ENCODE assay signal across 18 cellular contexts in genomic region chr7:151720297-151720696, GRCh38.
"Had no signal": no experiment of that assay in that cellular context is flagged by ENCODE, and none has a peak within 500 bp of the region (broad histone marks: within the 10 kb centered on the region; RNA-seq: fewer than 3 reads in every experiment).

No MANE protein-coding gene starts in this region.

- H3K9me3 Mint-ChIP-seq: activated CD4-positive, alpha-beta memory T cell treated with anti-CD3 and anti-CD28 coated beads, Interleukin-2, amount 10 ng/mL, durations not matched to agents 7 days and 5 days; activated naive CD8-positive, alpha-beta T cell treated with anti-CD3 and anti-CD28 coated beads, Interleukin-2, amount 10 ng/mL, durations not matched to agents 7 days and 5 days had no signal

- H3K4me3 ChIP-seq: breast epithelium, esophagus squamous epithelium, left lung, right lobe of liver, spleen, upper lobe of right lung had no signal

- H3K27me3 Mint-ChIP-seq: activated CD4-positive, alpha-beta memory T cell treated with anti-CD3 and anti-CD28 coated beads, Interleukin-2, amount 10 ng/mL, durations not matched to agents 7 days and 5 days; activated CD4-positive, alpha-beta T cell treated with anti-CD3 and anti-CD28 coated beads for 36 hours; activated naive CD8-positive, alpha-beta T cell treated with anti-CD3 and anti-CD28 coated beads, Interleukin-2, amount 10 ng/mL, durations not matched to agents 7 days and 5 days had no signal

- H3K4me1 Mint-ChIP-seq: activated CD4-positive, alpha-beta memory T cell treated with anti-CD3 and anti-CD28 coated beads, Interleukin-2, amount 10 ng/mL, durations not matched to agents 7 days and 5 days; activated CD4-positive, alpha-beta T cell treated with anti-CD3 and anti-CD28 coated beads for 36 hours had no signal

- H3K36me3 Mint-ChIP-seq: activated naive CD8-positive, alpha-beta T cell treated with anti-CD3 and anti-CD28 coated beads, Interleukin-2, amount 10 ng/mL, durations not matched to agents 7 days and 5 days had no signal

- H3K4me3 Mint-ChIP-seq: activated CD4-positive, alpha-beta memory T cell treated with anti-CD3 and anti-CD28 coated beads, Interleukin-2, amount 10 ng/mL, durations not matched to agents 7 days and 5 days; activated CD4-positive, alpha-beta T cell treated with anti-CD3 and anti-CD28 coated beads for 36 hours; activated naive CD8-positive, alpha-beta T cell treated with anti-CD3 and anti-CD28 coated beads, Interleukin-2, amount 10 ng/mL, durations not matched to agents 7 days and 5 days had no signal

- H3K9me3 ChIP-seq: breast epithelium, esophagus squamous epithelium, left lung, neutrophil, right lobe of liver, spleen, upper lobe of right lung had no signal

- H3K27ac ChIP-seq: breast epithelium, esophagus squamous epithelium, left lung, neutrophil, upper lobe of right lung had no signal

- H3K27ac Mint-ChIP-seq: activated CD4-positive, alpha-beta memory T cell treated with anti-CD3 and anti-CD28 coated beads, Interleukin-2, amount 10 ng/mL, durations not matched to agents 7 days and 5 days; activated CD4-positive, alpha-beta T cell treated with anti-CD3 and anti-CD28 coated beads for 36 hours; activated naive CD8-positive, alpha-beta T cell treated with anti-CD3 and anti-CD28 coated beads, Interleukin-2, amount 10 ng/mL, durations not matched to agents 7 days and 5 days had no signal

- DNase-seq: activated CD4-positive, alpha-beta memory T cell treated with anti-CD3 and anti-CD28 coated beads, Interleukin-2, amount 10 ng/mL, durations not matched to agents 7 days and 5 days; activated CD4-positive, alpha-beta T cell treated with anti-CD3 and anti-CD28 coated beads for 36 hours; activated gamma-delta T cell treated with Interleukin-2 at 50 U/mL for 16 hours; activated naive CD8-positive, alpha-beta T cell treated with anti-CD3 and anti-CD28 coated beads, Interleukin-2, amount 10 ng/mL, durations not matched to agents 7 days and 5 days; activated T-cell treated with anti-CD3 and anti-CD28 coated beads, Interleukin-2, amount 50 U/mL, for 48 hours; aorta; esophagus squamous epithelium; foreskin fibroblast; islet precursor cell; spleen; stimulated activated CD4-positive, alpha-beta T cell treated with anti-CD3 and anti-CD28 coated beads, Interleukin-1b, Interleukin-23, amount 100 ng/mL, for 48 hours; stimulated activated naive CD4-positive, alpha-beta T cell; T1000; upper lobe of right lung had no signal

- ATAC-seq: activated CD4-positive, alpha-beta T cell treated with anti-CD3 and anti-CD28 coated beads for 36 hours; left lung; right lobe of liver; upper lobe of right lung had no signal

- H3K27me3 ChIP-seq: breast epithelium, left lung, neutrophil, right lobe of liver, spleen, upper lobe of right lung had no signal

- H3K4me1 ChIP-seq: breast epithelium, left lung had no signal

- H3K36me3 ChIP-seq: breast epithelium, esophagus squamous epithelium, left lung, neutrophil, right lobe of liver, upper lobe of right lung had no signal
